Comparison of ENCODE assay signal across 15 cellular contexts in the genomic region with DNA sequence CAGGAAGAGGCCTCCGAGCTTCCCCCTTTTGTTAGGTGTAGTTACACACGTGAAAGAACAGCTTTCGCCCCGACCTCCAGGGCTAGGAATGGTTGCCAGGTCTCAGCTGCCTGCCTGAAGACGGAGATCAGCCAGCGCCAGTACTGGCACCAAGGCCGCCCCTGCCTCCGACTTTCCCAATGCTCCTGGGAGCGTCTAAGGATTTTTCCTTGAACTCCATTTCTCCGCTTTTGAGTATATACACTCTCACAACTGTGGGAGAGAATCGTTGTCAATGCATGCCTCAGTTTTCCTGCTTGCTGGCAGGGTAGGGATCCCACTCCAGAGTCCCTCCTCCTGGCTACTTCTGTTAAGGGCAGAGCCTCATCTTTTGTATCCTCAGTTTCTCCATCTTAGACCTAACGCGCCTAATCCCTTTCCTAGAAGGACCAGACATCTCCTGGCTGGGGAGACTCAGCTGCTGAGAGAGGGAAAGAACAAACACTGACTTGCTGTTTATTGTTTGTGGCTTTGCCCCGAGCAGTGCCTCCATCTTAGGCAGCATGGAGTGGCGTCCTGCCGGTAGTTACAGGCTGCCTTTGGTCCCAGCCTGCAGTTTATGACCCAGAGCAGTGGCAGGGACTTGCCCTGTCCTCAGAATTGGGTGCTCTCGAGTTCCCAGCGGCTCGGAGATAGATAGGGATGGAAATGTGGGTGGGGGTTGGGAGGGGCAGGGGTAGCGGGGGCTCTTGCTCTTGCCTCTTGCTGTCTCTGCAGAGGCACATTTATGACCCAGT. TPM values are rescaled to one million over a fixed set of nuclear protein-coding genes. Genes with fewer than 3 reads are reported as not detected.
DNase-seq lines count a peak whose midpoint lies in the region; ATAC-seq and TF ChIP-seq lines count a peak whose summit lies in the region.
"Had no signal": no experiment of that assay in that cellular context is flagged by ENCODE, and none has a peak within 500 bp of the region (broad histone marks: within the 10 kb centered on the region; RNA-seq: fewer than 3 reads in every experiment).

No MANE protein-coding gene starts in this region.

- POLR2A ChIA-PET in SK-N-SH (lab: Yijun Ruan, JAX): interaction anchor here (0.6 kb wide), 1 partner anchor 381 kb away, joined by 3 read pairs; no protein-coding TSS in a partner anchor

- no peaks in the 10 kb centered on the region for H3K9me3 Mint-ChIP-seq in effector memory CD8-positive, alpha-beta T cell

- peaks cover 81 to 100% of the 10 kb centered on the region in 2 donors for H3K27me3 Mint-ChIP-seq in effector memory CD8-positive, alpha-beta T cell

- no peak overlapping the region for H3K4ac ChIP-seq in neuronal stem cell (ENCODE audit: low read length)

- H2AK5ac ChIP-seq in neuronal stem cell (ENCODE audit: low read depth, low read length): peak overlapping the region; percentile 83

- H3K27ac Mint-ChIP-seq in effector memory CD8-positive, alpha-beta T cell: peak overlapping the region in 1 of 2 donors; percentile 83

- H3K36me3 Mint-ChIP-seq in effector memory CD8-positive, alpha-beta T cell (ENCODE audit: insufficient read depth): no peaks in the 10 kb centered on the region

- H3K23ac ChIP-seq in neuronal stem cell (ENCODE audit: low read depth, low read length, poor library complexity): peak overlapping the region; percentile 80

- no peak overlapping the region for H3K27ac ChIP-seq in SK-N-SH (ENCODE audit: low read depth in 2 of 2, low read length in 1 of 2)
- H3K27ac ChIP-seq in MM.1S (ENCODE audit: low read length): no peak overlapping the region
- H3K27ac ChIP-seq in neuronal stem cell (replicated peaks; ENCODE audit: low read length): no peak overlapping the region
- H3K27ac ChIP-seq: 22Rv1, left lung, prostate gland had no signal

- peak; percentile 33 for DNase-seq in SK-N-SH
- DNase-seq in MM.1S: no peak
- no peak for DNase-seq in effector memory CD8-positive, alpha-beta T cell
- DNase-seq in neuronal stem cell (ENCODE audit: low spot score): no peak
- no peak for DNase-seq in kidney tubule cell (ENCODE audit: low spot score)
- no peak for DNase-seq in AG08396 (ENCODE audit: low spot score)
- DNase-seq: DND-41; MG63; NCI-H226; stimulated activated CD4-positive, alpha-beta T cell treated with anti-CD3 and anti-CD28 coated beads, Interleukin-4, amount 100 ng/mL, for 1 hour had no signal

- H3K14ac ChIP-seq in neuronal stem cell (ENCODE audit: low read length): no peak overlapping the region

- peaks cover 16 to 35% of the 10 kb centered on the region in 2 donors for H3K4me1 Mint-ChIP-seq in effector memory CD8-positive, alpha-beta T cell (ENCODE audit: low read depth in 2 of 2)

- no peaks in the 10 kb centered on the region for H4K20me1 ChIP-seq in SK-N-SH (ENCODE audit: insufficient read depth)
- H4K20me1 ChIP-seq in MM.1S (ENCODE audit: insufficient read depth, low read length): no peaks in the 10 kb centered on the region

- H3K4me2 ChIP-seq in SK-N-SH: no peak overlapping the region
- peak overlapping the region; percentile 84 for H3K4me2 ChIP-seq in MM.1S (ENCODE audit: low read depth, low read length)
- H3K4me2 ChIP-seq in neuronal stem cell (ENCODE audit: insufficient read depth, low read length, poor library complexity, severe bottlenecking): peak overlapping the region; percentile 25

- H3K9me3 ChIP-seq in SK-N-SH (no peaks in the 10 kb centered on the region), MM.1S (replicated peaks; ENCODE audit: insufficient read depth, low read length) (no peaks in the 10 kb centered on the region), neuronal stem cell (replicated peaks in 1 of 2; ENCODE audit: control insufficient read depth in 2 of 2, insufficient read depth in 1 of 2, low read depth in 1 of 2, low read length in 2 of 2) (peaks cover 0 to 4% of the 10 kb centered on the region in 2 donors)
- H3K9me3 ChIP-seq: left lung, MG63, prostate gland had no signal

- H3K18ac ChIP-seq in neuronal stem cell (ENCODE audit: low read length): peak overlapping the region; percentile 83

- H3K9ac ChIP-seq in SK-N-SH (no peak overlapping the region), MM.1S (ENCODE audit: low read length) (no peak overlapping the region), neuronal stem cell (ENCODE audit: low read depth, low read length, poor library complexity) (no peak overlapping the region)

- no peak overlapping the region for H2BK5ac ChIP-seq in neuronal stem cell (ENCODE audit: low read length)

- H3K4me3 ChIP-seq in SK-N-SH (ENCODE audit: low read depth in 2 of 2, low read length in 1 of 2) (no peak overlapping the region), MM.1S (ENCODE audit: low read length) (peak overlapping the region; percentile 78; the same call in 1 of the 2 replicates), neuronal stem cell (ENCODE audit: low read length in 2 of 2) (no peak overlapping the region)
- H3K4me3 ChIP-seq: MG63 had no signal

- H2BK15ac ChIP-seq in neuronal stem cell (ENCODE audit: low read length): no peak overlapping the region

- CTCF ChIA-PET in SK-N-SH (lab: Yijun Ruan, JAX): interaction anchor here (1.6 to 3.1 kb wide), 2 partner anchors 10 to 20 kb away, joined by 11 to 15 read pairs; no protein-coding TSS in a partner anchor

- TF ChIP-seq CTCF in SK-N-SH (IDR thresholded peaks at IDR 0.05) (no peak), MM.1S (IDR thresholded peaks at IDR 0.05; ENCODE audit: low read length) (no peak)

- H2BK120ac ChIP-seq in neuronal stem cell (ENCODE audit: low read depth, low read length): no peak overlapping the region

- no peak overlapping the region for H4K8ac ChIP-seq in neuronal stem cell (ENCODE audit: low read depth, low read length)

- H3K9me2 ChIP-seq in SK-N-SH: no peaks in the 10 kb centered on the region
- no peaks in the 10 kb centered on the region for H3K9me2 ChIP-seq in MM.1S (replicated peaks; ENCODE audit: insufficient read depth, low read length)

- ATAC-seq in SK-N-SH treated with all-trans-retinoic acid at 6 μM for 48 hours: no peak
- no peak for ATAC-seq in effector memory CD8-positive, alpha-beta T cell (replicated peaks)
- no peak for ATAC-seq in GM21717 (IDR thresholded peaks at IDR 0.05; ENCODE audit: unreplicated experiment)

- no peak for TF ChIP-seq RAD21 in SK-N-SH (IDR thresholded peaks at IDR 0.05; ENCODE audit: low read length)

- no peak overlapping the region for H4K91ac ChIP-seq in neuronal stem cell (ENCODE audit: low read depth, low read length, poor library complexity)

- no peak for TF ChIP-seq EP300 in SK-N-SH (IDR thresholded peaks at IDR 0.05; ENCODE audit: borderline replicate concordance in 1 of 2, low read depth in 1 of 2, low read length in 1 of 2)

- no peaks in the 10 kb centered on the region for H3K36me3 ChIP-seq in SK-N-SH (replicated peaks in 1 of 2; ENCODE audit: control insufficient read depth in 1 of 2, insufficient read depth in 2 of 2, low read length in 1 of 2)
- no peaks in the 10 kb centered on the region for H3K36me3 ChIP-seq in MM.1S (replicated peaks; ENCODE audit: insufficient read depth, low read length)
- H3K36me3 ChIP-seq in neuronal stem cell (replicated peaks in 1 of 2; ENCODE audit: control insufficient read depth in 2 of 2, insufficient read depth in 2 of 2, low read length in 2 of 2): no peaks in the 10 kb centered on the region
- H3K36me3 ChIP-seq: left lung, MG63, prostate gland had no signal

- H3K4me1 ChIP-seq in SK-N-SH (ENCODE audit: control insufficient read depth in 1 of 2, insufficient read depth in 2 of 2, low read depth in 1 of 2, low read length in 1 of 2) (peaks cover 0 to 8% of the 10 kb centered on the region in 2 experiments; a peak in 2 of 4 replicates), MM.1S (ENCODE audit: low read length) (0 out of 2 replicates have a peak, but pooled peaks cover 4% of the 10 kb centered on the region), neuronal stem cell (ENCODE audit: control insufficient read depth in 2 of 2, insufficient read depth in 1 of 2, low read depth in 1 of 2, low read length in 2 of 2) (peaks cover 4 to 15% of the 10 kb centered on the region in 2 donors)
- H3K4me1 ChIP-seq: prostate gland had no signal

- no peak overlapping the region for H2AFZ ChIP-seq in SK-N-SH (ENCODE audit: low read depth)
- peak overlapping the region; percentile 95; the same call in 1 of the 2 replicates for H2AFZ ChIP-seq in MM.1S (ENCODE audit: low read length)
- peak overlapping the region; percentile 77 for H2AFZ ChIP-seq in neuronal stem cell (ENCODE audit: low read length)

- peaks cover 78% of the 10 kb centered on the region for H3K27me3 ChIP-seq in SK-N-SH (ENCODE audit: insufficient read depth)
- H3K27me3 ChIP-seq in MM.1S (replicated peaks; ENCODE audit: insufficient read depth, low read length): peaks cover 75% of the 10 kb centered on the region
- peaks cover 81 to 100% (median 100%) of the 10 kb centered on the region in 3 experiments for H3K27me3 ChIP-seq in neuronal stem cell (ENCODE audit: control insufficient read depth in 3 of 3, insufficient read depth in 3 of 3, low read depth in 1 of 3, low read length in 3 of 3)

- H3K79me2 ChIP-seq in SK-N-SH (ENCODE audit: insufficient read depth) (no peaks in the 10 kb centered on the region), MM.1S (ENCODE audit: low read length) (no peaks in the 10 kb centered on the region)

- H3K4me3 Mint-ChIP-seq in effector memory CD8-positive, alpha-beta T cell: peak overlapping the region; percentile 84 to 93

- H3F3A ChIP-seq in SK-N-SH (replicated peaks; ENCODE audit: insufficient read depth): no peaks in the 10 kb centered on the region
- H3F3A ChIP-seq in MM.1S (ENCODE audit: insufficient read depth, low read length): no peaks in the 10 kb centered on the region

- 93% methylated on average over 20 of the region's 20 CpGs for WGBS in SK-N-SH (ENCODE audit: low lambda C conversion rate)
- no CpG with 5 or more reads among the region's 20 CpGs for WGBS in neuronal stem cell (ENCODE audit: extremely low coverage in 2 of 2, insufficient read length in 2 of 2, insufficient replicate concordance in 1 of 2), 2 donors

- no peak overlapping the region for H2BK12ac ChIP-seq in neuronal stem cell (ENCODE audit: low read length)

- H3K79me1 ChIP-seq in neuronal stem cell (ENCODE audit: low read depth, low read length): no peaks in the 10 kb centered on the region

RNA-seq across cellular contexts. Expression of gene ALX4, which starts 3.3 kb away (rescaled TPM):
- under 0.01 TPM in 1 of 2 replicates, not detected in the other for polyA plus RNA-seq in SK-N-SH (2012; rRNA removed)
- polyA plus RNA-seq in SK-N-SH (2012; cell fraction: cytosol; rRNA removed): under 0.01 TPM in 2 replicates
- 0.01 TPM in 2 replicates for polyA plus RNA-seq in SK-N-SH (2012; cell fraction: nucleus; rRNA removed)
- polyA plus RNA-seq in neuronal stem cell (2013, experiment 1 of 2): not detected
- polyA plus RNA-seq in neuronal stem cell (2013, experiment 2 of 2): 0.01 TPM
